Comparison of ENCODE assay signal across 1 cellular context in genomic region chr1:230876660-230877059, GRCh38.
TF ChIP-seq lines count a peak whose summit lies in the region.

No MANE protein-coding gene starts in this region.

TF ChIP-seq in IMR-90, 13 proteins besides CTCF, POLR2A, EP300 and RAD21:
- TF ChIP-seq CEBPB (IDR thresholded peaks at IDR 0.05; ENCODE audit: low read depth, low read length) (no peak), RCOR1 (IDR thresholded peaks at IDR 0.05; ENCODE audit: insufficient replicate concordance, low read length) (no peak), USF2 (IDR thresholded peaks at IDR 0.05; ENCODE audit: low read depth, low read length) (no peak), FOS (IDR thresholded peaks at IDR 0.05; ENCODE audit: low read depth, low read length) (no peak), RFX5 (IDR thresholded peaks at IDR 0.05; ENCODE audit: low read depth, low read length) (no peak), ELK1 (IDR thresholded peaks at IDR 0.05; ENCODE audit: borderline replicate concordance, low read depth, low read length) (no peak), MXI1 (IDR thresholded peaks at IDR 0.05; ENCODE audit: borderline replicate concordance, low read depth, low read length) (no peak), CHD1 (IDR thresholded peaks at IDR 0.05; ENCODE audit: low read depth, low read length) (no peak), MAZ (IDR thresholded peaks at IDR 0.05; ENCODE audit: borderline replicate concordance, low read depth, low read length) (no peak), BHLHE40 (IDR thresholded peaks at IDR 0.05; ENCODE audit: low read depth, low read length) (no peak), NFE2L2 (IDR thresholded peaks at IDR 0.05; ENCODE audit: low read depth, low read length) (no peak), MAFK (IDR thresholded peaks at IDR 0.05; ENCODE audit: low read depth, low read length) (no peak), SMC3 (IDR thresholded peaks at IDR 0.05; ENCODE audit: low read depth, low read length) (no peak)
TF ChIP-seq in IMR-90: peak in this region for 0.
